Comparison of ENCODE assay signal across 8 cellular contexts in the genomic region with DNA sequence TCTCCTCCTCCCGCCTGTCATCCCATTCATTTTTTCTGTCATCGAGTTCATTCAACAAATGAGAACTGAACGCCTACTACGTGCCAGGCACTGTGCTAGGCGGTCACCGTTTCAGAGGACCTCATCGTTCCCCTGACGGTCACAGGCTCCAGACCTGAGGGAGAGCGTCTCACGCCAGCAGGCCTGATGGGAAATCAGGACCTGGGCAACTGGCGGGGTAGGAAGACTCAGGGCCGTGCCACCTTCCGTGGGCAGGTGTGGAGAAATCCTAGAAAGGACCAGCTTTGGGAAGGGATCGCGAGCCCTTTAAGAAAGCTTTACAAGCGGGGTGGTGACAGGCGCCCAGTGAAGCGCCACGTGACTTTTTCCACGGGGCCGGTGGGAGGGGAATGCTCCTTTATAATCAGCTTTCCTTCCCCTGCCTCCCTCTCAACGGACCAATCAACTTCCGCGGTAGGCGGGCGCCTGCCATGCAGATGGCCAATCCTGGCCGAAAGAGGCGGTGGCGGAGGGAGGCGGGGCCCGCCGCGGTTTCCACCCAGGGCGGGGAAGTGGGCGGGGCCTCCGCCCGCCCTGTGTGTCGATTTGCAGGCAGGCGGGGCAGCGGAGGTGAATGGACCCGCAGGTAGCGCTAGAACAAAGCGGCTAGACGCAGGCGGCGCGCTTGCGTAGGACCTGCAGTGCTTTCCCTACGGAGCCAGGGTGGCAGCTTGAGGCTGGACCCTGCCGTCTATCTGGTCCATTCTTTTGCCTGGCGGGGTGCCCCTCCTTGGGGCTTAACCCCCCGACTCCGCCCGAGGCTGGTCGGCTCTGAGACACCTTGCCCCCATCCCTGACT. TPM values are rescaled to one million over a fixed set of nuclear protein-coding genes. Genes with fewer than 3 reads are reported as not detected.
DNase-seq lines count a peak whose midpoint lies in the region; ATAC-seq, FAIRE-seq and TF ChIP-seq lines count a peak whose summit lies in the region.

No MANE protein-coding gene starts in this region.

- H3K4me1 Mint-ChIP-seq in activated CD4-positive, alpha-beta T cell treated with anti-CD3 and anti-CD28 coated beads for 36 hours = peaks cover 30% of the 10 kb centered on the region

- DNase-seq in BE2C (peak; percentile 97), GM19239 (ENCODE audit: insufficient read length, low spot score) (peak; percentile 95), NCI-H510A treated with DMSO at 0.1 percent for 48 hours (lab: John Stamatoyannopoulos, UW) (peak; percentile 96), choroid plexus epithelial cell (ENCODE audit: low read depth) (peak; percentile 99), kidney (peak; percentile 100)
- peak; percentile 100 for DNase-seq in activated CD4-positive, alpha-beta T cell treated with anti-CD3 and anti-CD28 coated beads for 36 hours
- DNase-seq in stimulated activated CD4-positive, alpha-beta T cell treated with anti-CD3 and anti-CD28 coated beads, Interleukin-15, amount 100 ng/mL, for 1 hour (ENCODE audit: low read depth in 1 of 2, low spot score in 1 of 2) = peak; percentile 99 to 100

- H3K27me3 Mint-ChIP-seq in activated CD4-positive, alpha-beta T cell treated with anti-CD3 and anti-CD28 coated beads for 36 hours = no peaks in the 10 kb centered on the region

- H3K9ac ChIP-seq in kidney (ENCODE audit: low read length in 2 of 2) = peak overlapping the region; percentile 52 to 77

- peaks cover 15% of the 10 kb centered on the region for H3K36me3 Mint-ChIP-seq in activated CD4-positive, alpha-beta T cell treated with anti-CD3 and anti-CD28 coated beads for 36 hours (ENCODE audit: low read depth)

- H3K4me1 ChIP-seq in BE2C = peaks cover 15% of the 10 kb centered on the region
- H3K4me1 ChIP-seq in kidney (ENCODE audit: control insufficient read depth in 1 of 2, insufficient read depth in 1 of 2, low read depth in 1 of 2, low read length in 2 of 2) = peaks cover 9 to 34% of the 10 kb centered on the region in 2 donors

- POLR2A ChIA-PET in activated CD4-positive, alpha-beta T cell treated with anti-CD3 and anti-CD28 coated beads for 36 hours (lab: Charles Lee) = interaction anchor here (0.6 to 2.5 kb wide), 4 partner anchors 9 to 196 kb away, joined by 3 to 18 read pairs (median 6); a partner anchor contains a TSS

- peak overlapping the region; percentile 79 to 93 for H3K27ac ChIP-seq in kidney (ENCODE audit: low read depth in 2 of 2, low read length in 2 of 2)

- no peaks in the 10 kb centered on the region for H3K27me3 ChIP-seq in BE2C

- peak overlapping the region; percentile 93 for H3K27ac Mint-ChIP-seq in activated CD4-positive, alpha-beta T cell treated with anti-CD3 and anti-CD28 coated beads for 36 hours

- peaks cover 19% of the 10 kb centered on the region for H3K36me3 ChIP-seq in BE2C
- H3K36me3 ChIP-seq in kidney (ENCODE audit: control insufficient read depth in 1 of 2, insufficient read depth in 2 of 2, low read length in 2 of 2) = peaks cover 0 to 2% of the 10 kb centered on the region in 2 donors

- H3K4me3 ChIP-seq in BE2C (ENCODE audit: low read depth, low read length) (peak overlapping the region; percentile 58), choroid plexus epithelial cell (ENCODE audit: low read depth, low read length) (peak overlapping the region; percentile 81), kidney (ENCODE audit: low read length in 2 of 2) (peak overlapping the region; percentile 76 to 87)

- TF ChIP-seq CTCF in BE2C (IDR thresholded peaks at IDR 0.05; ENCODE audit: low read depth, low read length) = no peak
- no peak for TF ChIP-seq CTCF in choroid plexus epithelial cell (conservative IDR thresholded peaks at IDR 0.05; ENCODE audit: low read depth, low read length)
- TF ChIP-seq CTCF in kidney (IDR thresholded peaks at IDR 0.05; ENCODE audit: borderline replicate concordance, extremely low read depth, insufficient read depth) = peak; percentile 12

- H3K9me3 ChIP-seq in BE2C (no peaks in the 10 kb centered on the region), kidney (ENCODE audit: control insufficient read depth in 1 of 2, low read length in 2 of 2) (no peaks in the 10 kb centered on the region)

- intact Hi-C loops in activated CD4-positive, alpha-beta T cell treated with anti-CD3 and anti-CD28 coated beads for 36 hours (cut with DNase I, micrococcal nuclease) = loop anchor here (1.0 to 5.0 kb wide), 22 partner anchors 56 to 1758 kb away; a partner anchor contains a TSS
- intact Hi-C loops in kidney (cut with DNase I) = no loop called here

- peak; percentile 99 for FAIRE-seq in GM19239 (lab: Jason Lieb, UNC)
- FAIRE-seq in kidney (lab: Jason Lieb, UNC) = peak; percentile 98

- CTCF ChIA-PET in activated CD4-positive, alpha-beta T cell treated with anti-CD3 and anti-CD28 coated beads for 36 hours (lab: Charles Lee) = interaction anchor here (0.6 to 1.9 kb wide), 11 partner anchors 27 to 375 kb away, joined by 3 to 13 read pairs (median 3); a partner anchor contains a TSS

- ATAC-seq in HG03442 (IDR thresholded peaks at IDR 0.05; ENCODE audit: unreplicated experiment) = peak; percentile 73
- ATAC-seq in activated CD4-positive, alpha-beta T cell treated with anti-CD3 and anti-CD28 coated beads for 36 hours = peak; percentile 81

- H3K9me3 Mint-ChIP-seq in activated CD4-positive, alpha-beta T cell treated with anti-CD3 and anti-CD28 coated beads for 36 hours (ENCODE audit: low read depth) = no peaks in the 10 kb centered on the region

- peak overlapping the region; percentile 85 for H3K4me3 Mint-ChIP-seq in activated CD4-positive, alpha-beta T cell treated with anti-CD3 and anti-CD28 coated beads for 36 hours

RNA-seq across cellular contexts. Expression of a gene that starts 0.8 kb away (rescaled TPM):
- 56.0 TPM for polyA plus RNA-seq in BE2C (2012; ENCODE audit: insufficient read depth, insufficient read length, low read depth)
- 10 to 100 TPM; 17.1 to 20.3 TPM for total RNA-seq in activated CD4-positive, alpha-beta T cell treated with anti-CD3 and anti-CD28 coated beads for 36 hours
- 19.8 TPM for total RNA-seq in kidney
- 10.1 TPM for polyA plus RNA-seq in kidney (ENCODE audit: insufficient read depth, low read depth, low replicate concordance)

Comparison
In these comparisons a context has a peak if more than half of its experiments do, and no peak if none do; other contexts are left out.
1. Peak in every context shown above with its lines: DNase-seq, ATAC-seq, H3K4me3 ChIP-seq and H3K27ac ChIP-seq.